Comparison of ENCODE assay signal across 1 cellular context in the genomic region with DNA sequence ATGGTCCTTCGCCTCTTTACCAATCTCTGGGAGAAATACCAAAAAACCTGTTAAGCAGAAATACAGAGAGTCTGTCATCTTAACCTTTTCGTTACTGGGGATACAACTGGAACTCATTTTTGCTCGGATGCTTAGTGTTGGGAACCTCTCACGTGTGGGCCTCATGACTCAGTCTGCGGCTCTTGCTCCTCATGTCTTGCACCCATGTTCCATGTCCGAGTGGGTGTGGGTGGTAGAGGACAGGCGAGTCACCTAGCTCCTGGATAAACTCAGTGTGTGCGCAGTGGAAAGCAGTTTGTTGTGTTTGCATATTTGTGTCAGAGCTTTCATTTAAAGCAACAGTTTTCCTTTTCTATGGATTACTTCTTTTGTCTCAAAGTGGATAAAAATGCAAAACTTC.
TF ChIP-seq lines count a peak whose summit lies in the region.

No MANE protein-coding gene starts in this region.

TF ChIP-seq in WTC11, 78 proteins besides CTCF, POLR2A, EP300 and RAD21 (continued from another document):
- TF ChIP-seq JUN (CRISPR knock-in tag; IDR thresholded peaks at IDR 0.05) (no peak), TCF7 (CRISPR knock-in tag; IDR thresholded peaks at IDR 0.05; ENCODE audit: low read depth) (no peak), NR3C1 (CRISPR knock-in tag; conservative IDR thresholded peaks at IDR 0.05; ENCODE audit: low read depth) (no peak), GABPB1 (CRISPR knock-in tag; IDR thresholded peaks at IDR 0.05) (no peak), ZNF396 (CRISPR knock-in tag; IDR thresholded peaks at IDR 0.05; ENCODE audit: borderline replicate concordance) (no peak), OVOL2 (CRISPR knock-in tag; IDR thresholded peaks at IDR 0.05; ENCODE audit: borderline replicate concordance) (no peak)
- TF ChIP-seq, protein P1, sequence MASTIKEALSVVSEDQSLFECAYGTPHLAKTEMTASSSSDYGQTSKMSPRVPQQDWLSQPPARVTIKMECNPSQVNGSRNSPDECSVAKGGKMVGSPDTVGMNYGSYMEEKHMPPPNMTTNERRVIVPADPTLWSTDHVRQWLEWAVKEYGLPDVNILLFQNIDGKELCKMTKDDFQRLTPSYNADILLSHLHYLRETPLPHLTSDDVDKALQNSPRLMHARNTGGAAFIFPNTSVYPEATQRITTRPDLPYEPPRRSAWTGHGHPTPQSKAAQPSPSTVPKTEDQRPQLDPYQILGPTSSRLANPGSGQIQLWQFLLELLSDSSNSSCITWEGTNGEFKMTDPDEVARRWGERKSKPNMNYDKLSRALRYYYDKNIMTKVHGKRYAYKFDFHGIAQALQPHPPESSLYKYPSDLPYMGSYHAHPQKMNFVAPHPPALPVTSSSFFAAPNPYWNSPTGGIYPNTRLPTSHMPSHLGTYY (CRISPR knock-in tag; IDR thresholded peaks at IDR 0.05) = no peak
- TF ChIP-seq, protein P2, sequence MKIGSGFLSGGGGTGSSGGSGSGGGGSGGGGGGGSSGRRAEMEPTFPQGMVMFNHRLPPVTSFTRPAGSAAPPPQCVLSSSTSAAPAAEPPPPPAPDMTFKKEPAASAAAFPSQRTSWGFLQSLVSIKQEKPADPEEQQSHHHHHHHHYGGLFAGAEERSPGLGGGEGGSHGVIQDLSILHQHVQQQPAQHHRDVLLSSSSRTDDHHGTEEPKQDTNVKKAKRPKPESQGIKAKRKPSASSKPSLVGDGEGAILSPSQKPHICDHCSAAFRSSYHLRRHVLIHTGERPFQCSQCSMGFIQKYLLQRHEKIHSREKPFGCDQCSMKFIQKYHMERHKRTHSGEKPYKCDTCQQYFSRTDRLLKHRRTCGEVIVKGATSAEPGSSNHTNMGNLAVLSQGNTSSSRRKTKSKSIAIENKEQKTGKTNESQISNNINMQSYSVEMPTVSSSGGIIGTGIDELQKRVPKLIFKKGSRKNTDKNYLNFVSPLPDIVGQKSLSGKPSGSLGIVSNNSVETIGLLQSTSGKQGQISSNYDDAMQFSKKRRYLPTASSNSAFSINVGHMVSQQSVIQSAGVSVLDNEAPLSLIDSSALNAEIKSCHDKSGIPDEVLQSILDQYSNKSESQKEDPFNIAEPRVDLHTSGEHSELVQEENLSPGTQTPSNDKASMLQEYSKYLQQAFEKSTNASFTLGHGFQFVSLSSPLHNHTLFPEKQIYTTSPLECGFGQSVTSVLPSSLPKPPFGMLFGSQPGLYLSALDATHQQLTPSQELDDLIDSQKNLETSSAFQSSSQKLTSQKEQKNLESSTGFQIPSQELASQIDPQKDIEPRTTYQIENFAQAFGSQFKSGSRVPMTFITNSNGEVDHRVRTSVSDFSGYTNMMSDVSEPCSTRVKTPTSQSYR (CRISPR knock-in tag; IDR thresholded peaks at IDR 0.05) = no peak
- TF ChIP-seq, protein P3, sequence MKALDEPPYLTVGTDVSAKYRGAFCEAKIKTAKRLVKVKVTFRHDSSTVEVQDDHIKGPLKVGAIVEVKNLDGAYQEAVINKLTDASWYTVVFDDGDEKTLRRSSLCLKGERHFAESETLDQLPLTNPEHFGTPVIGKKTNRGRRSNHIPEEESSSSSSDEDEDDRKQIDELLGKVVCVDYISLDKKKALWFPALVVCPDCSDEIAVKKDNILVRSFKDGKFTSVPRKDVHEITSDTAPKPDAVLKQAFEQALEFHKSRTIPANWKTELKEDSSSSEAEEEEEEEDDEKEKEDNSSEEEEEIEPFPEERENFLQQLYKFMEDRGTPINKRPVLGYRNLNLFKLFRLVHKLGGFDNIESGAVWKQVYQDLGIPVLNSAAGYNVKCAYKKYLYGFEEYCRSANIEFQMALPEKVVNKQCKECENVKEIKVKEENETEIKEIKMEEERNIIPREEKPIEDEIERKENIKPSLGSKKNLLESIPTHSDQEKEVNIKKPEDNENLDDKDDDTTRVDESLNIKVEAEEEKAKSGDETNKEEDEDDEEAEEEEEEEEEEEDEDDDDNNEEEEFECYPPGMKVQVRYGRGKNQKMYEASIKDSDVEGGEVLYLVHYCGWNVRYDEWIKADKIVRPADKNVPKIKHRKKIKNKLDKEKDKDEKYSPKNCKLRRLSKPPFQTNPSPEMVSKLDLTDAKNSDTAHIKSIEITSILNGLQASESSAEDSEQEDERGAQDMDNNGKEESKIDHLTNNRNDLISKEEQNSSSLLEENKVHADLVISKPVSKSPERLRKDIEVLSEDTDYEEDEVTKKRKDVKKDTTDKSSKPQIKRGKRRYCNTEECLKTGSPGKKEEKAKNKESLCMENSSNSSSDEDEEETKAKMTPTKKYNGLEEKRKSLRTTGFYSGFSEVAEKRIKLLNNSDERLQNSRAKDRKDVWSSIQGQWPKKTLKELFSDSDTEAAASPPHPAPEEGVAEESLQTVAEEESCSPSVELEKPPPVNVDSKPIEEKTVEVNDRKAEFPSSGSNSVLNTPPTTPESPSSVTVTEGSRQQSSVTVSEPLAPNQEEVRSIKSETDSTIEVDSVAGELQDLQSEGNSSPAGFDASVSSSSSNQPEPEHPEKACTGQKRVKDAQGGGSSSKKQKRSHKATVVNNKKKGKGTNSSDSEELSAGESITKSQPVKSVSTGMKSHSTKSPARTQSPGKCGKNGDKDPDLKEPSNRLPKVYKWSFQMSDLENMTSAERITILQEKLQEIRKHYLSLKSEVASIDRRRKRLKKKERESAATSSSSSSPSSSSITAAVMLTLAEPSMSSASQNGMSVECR (CRISPR knock-in tag; IDR thresholded peaks at IDR 0.05; ENCODE audit: borderline replicate concordance) = no peak
- TF ChIP-seq, protein P4, sequence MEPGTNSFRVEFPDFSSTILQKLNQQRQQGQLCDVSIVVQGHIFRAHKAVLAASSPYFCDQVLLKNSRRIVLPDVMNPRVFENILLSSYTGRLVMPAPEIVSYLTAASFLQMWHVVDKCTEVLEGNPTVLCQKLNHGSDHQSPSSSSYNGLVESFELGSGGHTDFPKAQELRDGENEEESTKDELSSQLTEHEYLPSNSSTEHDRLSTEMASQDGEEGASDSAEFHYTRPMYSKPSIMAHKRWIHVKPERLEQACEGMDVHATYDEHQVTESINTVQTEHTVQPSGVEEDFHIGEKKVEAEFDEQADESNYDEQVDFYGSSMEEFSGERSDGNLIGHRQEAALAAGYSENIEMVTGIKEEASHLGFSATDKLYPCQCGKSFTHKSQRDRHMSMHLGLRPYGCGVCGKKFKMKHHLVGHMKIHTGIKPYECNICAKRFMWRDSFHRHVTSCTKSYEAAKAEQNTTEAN (CRISPR knock-in tag; IDR thresholded peaks at IDR 0.05) = no peak
